Comparison of ENCODE assay signal across 4 cellular contexts in the genomic region with DNA sequence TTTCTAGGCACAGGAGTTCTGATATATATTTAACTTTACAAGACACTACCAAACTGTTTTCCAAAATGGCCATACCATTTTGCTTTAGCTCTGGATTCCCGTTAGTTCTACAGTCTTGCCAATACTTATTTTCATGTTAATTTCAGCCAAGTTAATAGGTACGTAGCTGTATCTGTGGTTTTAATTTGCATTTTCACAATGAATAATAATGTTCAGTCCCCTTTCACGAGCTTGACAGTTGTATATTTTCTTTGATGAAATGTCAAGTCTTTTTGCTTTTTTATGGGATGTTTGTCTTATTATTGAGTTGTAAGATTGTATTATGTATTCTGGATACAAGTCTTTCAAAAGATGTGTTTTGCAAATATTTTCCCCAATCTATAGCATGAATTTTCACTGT. TPM values are rescaled to one million over a fixed set of nuclear protein-coding genes. Genes with fewer than 3 reads are reported as not detected.
"Had no signal": no experiment of that assay in that cellular context is flagged by ENCODE, and none has a peak within 500 bp of the region (broad histone marks: within the 10 kb centered on the region; RNA-seq: fewer than 3 reads in every experiment).

No MANE protein-coding gene starts in this region.

- ATAC-seq: GM12878 had no signal

- H3K4me3 ChIP-seq: GM12878 had no signal

- DNase-seq: GDM1, GF-D8 had no signal

RNA-seq across cellular contexts. Expression of a gene that starts 50.6 kb away (rescaled TPM):
- total RNA-seq: G401 had no signal
